ENCODE assay signal across 12 cellular contexts in genomic region chr12:107891967-107892366, GRCh38.
DNase-seq lines count a peak whose midpoint lies in the region; TF ChIP-seq lines count a peak whose summit lies in the region.
"Had no signal": no experiment of that assay in that cellular context is flagged by ENCODE, and none has a peak within 500 bp of the region (broad histone marks: within the 10 kb centered on the region; RNA-seq: fewer than 3 reads in every experiment).

No MANE protein-coding gene starts in this region.

- no peaks in the 10 kb centered on the region for H3K4me1 ChIP-seq in adipocyte (ENCODE audit: control insufficient read depth, insufficient read depth, low read length)
- H3K4me1 ChIP-seq in liver (ENCODE audit: control insufficient read depth in 4 of 4, insufficient read depth in 4 of 4, low read length in 3 of 4) = no peaks in the 10 kb centered on the region
- H3K4me1 ChIP-seq: tibial artery had no signal

- DNase-seq in ELR (ENCODE audit: low read depth) = peak; percentile 14
- peak; percentile 12 for DNase-seq in adipocyte (ENCODE audit: low read depth)
- DNase-seq in amygdala (lab: John Stamatoyannopoulos, UW) = no peak
- no peak for DNase-seq in RKO (ENCODE audit: low spot score)
- DNase-seq in GOT3 (lab: John Stamatoyannopoulos, UW) = no peak
- no peak for DNase-seq in activated CD4-positive, alpha-beta T cell treated with anti-CD3 and anti-CD28 coated beads for 1 hour
- DNase-seq: activated T-cell treated with anti-CD3 and anti-CD28 coated beads for 4 hours; effector CD8-positive, alpha-beta T cell; tibial artery had no signal

- no peak overlapping the region for H3K27ac ChIP-seq in liver (ENCODE audit: low read depth in 1 of 2, low read length in 2 of 2)
- H3K27ac ChIP-seq: SK-N-MC, tibial artery had no signal

- H3K27me3 ChIP-seq in adipocyte (replicated peaks; ENCODE audit: control insufficient read depth, insufficient read depth, low read length) (peaks cover 13% of the 10 kb centered on the region), liver (ENCODE audit: control insufficient read depth in 4 of 4, insufficient read depth in 4 of 4, low read length in 3 of 4) (peaks cover 0 to 8% (median 3%) of the 10 kb centered on the region in 4 donors)

- no peak for TF ChIP-seq EP300 in Ishikawa (IDR thresholded peaks at IDR 0.05; ENCODE audit: borderline replicate concordance)

- no peak overlapping the region for H3K4me3 ChIP-seq in adipocyte (ENCODE audit: low read length)
- H3K4me3 ChIP-seq in liver (ENCODE audit: low read depth in 1 of 3, low read length in 3 of 3) = no peak overlapping the region
- H3K4me3 ChIP-seq: SK-N-MC, tibial artery had no signal

- no peaks in the 10 kb centered on the region for H3K36me3 ChIP-seq in adipocyte (ENCODE audit: control insufficient read depth, insufficient read depth, low read length, severe bottlenecking)
- no peaks in the 10 kb centered on the region for H3K36me3 ChIP-seq in liver (ENCODE audit: control insufficient read depth in 4 of 4, insufficient read depth in 3 of 4, low read depth in 1 of 4, low read length in 3 of 4)
- H3K36me3 ChIP-seq: tibial artery had no signal

- H3K9ac ChIP-seq in adipocyte (ENCODE audit: low read length) = no peak overlapping the region
- no peak overlapping the region for H3K9ac ChIP-seq in liver (ENCODE audit: low read depth in 1 of 2, low read length in 2 of 2)

- WGBS in liver = 60% methylated on average over 3 of the region's 3 CpGs

- H3K9me3 ChIP-seq in adipocyte (ENCODE audit: control insufficient read depth, low read length) = no peaks in the 10 kb centered on the region
- H3K9me3 ChIP-seq in liver (ENCODE audit: control insufficient read depth in 4 of 4, low read length in 3 of 4) = no peaks in the 10 kb centered on the region
- H3K9me3 ChIP-seq: tibial artery had no signal

- TF ChIP-seq CTCF in liver (IDR thresholded peaks at IDR 0.05; ENCODE audit: low read depth, low read length, missing input control) = peak; percentile 5

- TF ChIP-seq RAD21 in Ishikawa (IDR thresholded peaks at IDR 0.05; ENCODE audit: low read depth) (0 out of 2 replicates have a peak, but pooled peaks have one; percentile 23), liver (IDR thresholded peaks at IDR 0.05) (peak; percentile 11)

TF ChIP-seq in Ishikawa, 13 proteins besides CTCF, POLR2A, EP300 and RAD21:
- no peak for TF ChIP-seq NFIC (IDR thresholded peaks at IDR 0.05)
- TF ChIP-seq CEBPB (IDR thresholded peaks at IDR 0.05) = no peak
- no peak for TF ChIP-seq TCF12 (IDR thresholded peaks at IDR 0.05; ENCODE audit: low read depth)
- TF ChIP-seq FOXM1 (IDR thresholded peaks at IDR 0.05; ENCODE audit: borderline replicate concordance, low read depth) = no peak

TF ChIP-seq in liver, 16 proteins besides CTCF, POLR2A, EP300 and RAD21:
- TF ChIP-seq FOXA2 (IDR thresholded peaks at IDR 0.05) = no peak
- TF ChIP-seq, protein P1, sequence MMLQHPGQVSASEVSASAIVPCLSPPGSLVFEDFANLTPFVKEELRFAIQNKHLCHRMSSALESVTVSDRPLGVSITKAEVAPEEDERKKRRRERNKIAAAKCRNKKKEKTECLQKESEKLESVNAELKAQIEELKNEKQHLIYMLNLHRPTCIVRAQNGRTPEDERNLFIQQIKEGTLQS (IDR thresholded peaks at IDR 0.05) = no peak
- TF ChIP-seq EGR1 (IDR thresholded peaks at IDR 0.05; ENCODE audit: low read depth in 2 of 2) = no peak
- TF ChIP-seq, protein P2, sequence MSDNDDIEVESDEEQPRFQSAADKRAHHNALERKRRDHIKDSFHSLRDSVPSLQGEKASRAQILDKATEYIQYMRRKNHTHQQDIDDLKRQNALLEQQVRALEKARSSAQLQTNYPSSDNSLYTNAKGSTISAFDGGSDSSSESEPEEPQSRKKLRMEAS (IDR thresholded peaks at IDR 0.05) = no peak
- no peak for TF ChIP-seq SP1 (IDR thresholded peaks at IDR 0.05)
- TF ChIP-seq REST (IDR thresholded peaks at IDR 0.05) = no peak
- no peak for TF ChIP-seq GABPA (IDR thresholded peaks at IDR 0.05 in 1 of 2, conservative IDR thresholded peaks at IDR 0.05 in 1 of 2)
- TF ChIP-seq HNF4G (IDR thresholded peaks at IDR 0.05) = no peak

Comparison
In these comparisons a context has a peak if more than half of its experiments do, and no peak if none do; other contexts are left out.
1. DNase-seq: peak in ELR (single experiment) and adipocyte (single experiment); none in amygdala (0 of 56), RKO (single experiment), GOT3 (single experiment) and activated CD4-positive, alpha-beta T cell treated with anti-CD3 and anti-CD28 coated beads for 1 hour (single experiment).